In genomic region chr12:53221203-53222076, GRCh38 we compare ENCODE assay signal across 8 cellular contexts. TPM values are rescaled to one million over a fixed set of nuclear protein-coding genes. Genes with fewer than 3 reads are reported as not detected.
A peak's percentile ranks its signal among the peaks of the same experiment; 100 is the strongest.
DNase-seq lines count a peak whose midpoint lies in the region; ATAC-seq and TF ChIP-seq lines count a peak whose summit lies in the region.

No MANE protein-coding gene starts in this region.

- no peaks in the 10 kb centered on the region for H3K79me2 ChIP-seq in OCI-LY1 (ENCODE audit: insufficient read depth, low read length)
- peaks cover 33% of the 10 kb centered on the region for H3K79me2 ChIP-seq in osteoblast (ENCODE audit: insufficient read depth, low read length)

- peak overlapping the region; percentile 88 for H3K4me3 Mint-ChIP-seq in activated naive CD8-positive, alpha-beta T cell treated with anti-CD3 and anti-CD28 coated beads for 36 hours

- no peaks in the 10 kb centered on the region for H3K9me2 ChIP-seq in OCI-LY1 (ENCODE audit: low read depth, low read length)

- peak; percentile 41 for DNase-seq in stimulated activated CD4-positive, alpha-beta T cell treated with anti-CD3 and anti-CD28 coated beads, Interleukin-12 subunit alpha, Interleukin-12 subunit beta, amount 100 ng/mL, for 4 hours
- DNase-seq in stimulated activated CD4-positive, alpha-beta T cell treated with anti-CD3 and anti-CD28 coated beads, Interleukin-1b, Interleukin-23, amount 100 ng/mL, for 48 hours: no peak
- DNase-seq in activated naive CD8-positive, alpha-beta T cell treated with anti-CD3 and anti-CD28 coated beads for 36 hours: peak; percentile 65
- DNase-seq in cardiac muscle cell (ENCODE audit: low read depth in 1 of 2, low spot score in 1 of 2) (peak; percentile 73 to 85), osteoblast (ENCODE audit: insufficient read length, low spot score, missing footprints) (peak; percentile 97), GM19240 (ENCODE audit: insufficient read length, low spot score) (no peak)

- peaks cover 69% of the 10 kb centered on the region for H3K4me1 Mint-ChIP-seq in activated naive CD8-positive, alpha-beta T cell treated with anti-CD3 and anti-CD28 coated beads for 36 hours

- H3K27ac Mint-ChIP-seq in activated naive CD8-positive, alpha-beta T cell treated with anti-CD3 and anti-CD28 coated beads for 36 hours: peak overlapping the region; percentile 88

- peak; percentile 27 for ATAC-seq in HG02798 (IDR thresholded peaks at IDR 0.05; ENCODE audit: poor library complexity, unreplicated experiment)

- no peaks in the 10 kb centered on the region for H3K27me3 Mint-ChIP-seq in activated naive CD8-positive, alpha-beta T cell treated with anti-CD3 and anti-CD28 coated beads for 36 hours

- H4K20me1 ChIP-seq in OCI-LY1 (ENCODE audit: insufficient read depth, low read length) (no peaks in the 10 kb centered on the region), osteoblast (ENCODE audit: insufficient read depth, low read length) (no peaks in the 10 kb centered on the region)

- H3K9ac ChIP-seq in OCI-LY1 (ENCODE audit: low read length): peak overlapping the region; percentile 69

- H3K36me3 ChIP-seq in OCI-LY1 (ENCODE audit: insufficient read depth, low read length) (no peaks in the 10 kb centered on the region), cardiac muscle cell (no peaks in the 10 kb centered on the region), osteoblast (ENCODE audit: insufficient read depth, low read length) (no peaks in the 10 kb centered on the region)

- H2AFZ ChIP-seq in OCI-LY1 (ENCODE audit: low read length) (peak overlapping the region; percentile 29; the same call in 1 of the 2 replicates), osteoblast (ENCODE audit: low read length) (peak overlapping the region; percentile 52)

- H3K9me3 ChIP-seq in OCI-LY1 (ENCODE audit: low read length) (no peaks in the 10 kb centered on the region), cardiac muscle cell (ENCODE audit: low read depth) (no peaks in the 10 kb centered on the region), osteoblast (ENCODE audit: low read depth, low read length) (no peaks in the 10 kb centered on the region)

- H3F3A ChIP-seq in OCI-LY1 (ENCODE audit: insufficient read depth, low read length): no peaks in the 10 kb centered on the region

- peak overlapping the region; percentile 67 for H3K27ac ChIP-seq in OCI-LY1 (ENCODE audit: low read depth, low read length, poor library complexity, severe bottlenecking)
- peak overlapping the region; percentile 93 for H3K27ac ChIP-seq in cardiac muscle cell
- H3K27ac ChIP-seq in osteoblast (ENCODE audit: low read depth, low read length): peak overlapping the region; percentile 85

- TF ChIP-seq CTCF in OCI-LY1 (IDR thresholded peaks at IDR 0.05; ENCODE audit: low read length): peak; percentile 52
- peak; percentile 32 for TF ChIP-seq CTCF in cardiac muscle cell (IDR thresholded peaks at IDR 0.05; ENCODE audit: low read depth, low read length)
- no peak for TF ChIP-seq CTCF in osteoblast (IDR thresholded peaks at IDR 0.05; ENCODE audit: extremely low read depth, low read depth, low read length)

- peaks cover 22% of the 10 kb centered on the region for H3K4me1 ChIP-seq in OCI-LY1 (ENCODE audit: insufficient read depth, low read length, severe bottlenecking)
- peaks cover 55% of the 10 kb centered on the region for H3K4me1 ChIP-seq in cardiac muscle cell (ENCODE audit: low read depth)
- H3K4me1 ChIP-seq in osteoblast (ENCODE audit: insufficient read depth, low read length): peaks cover 64% of the 10 kb centered on the region

- H3K36me3 Mint-ChIP-seq in activated naive CD8-positive, alpha-beta T cell treated with anti-CD3 and anti-CD28 coated beads for 36 hours: peaks cover 6% of the 10 kb centered on the region

- H3K4me3 ChIP-seq in OCI-LY1 (ENCODE audit: low read depth, low read length, poor library complexity, severe bottlenecking): peak overlapping the region; percentile 69
- H3K4me3 ChIP-seq in cardiac muscle cell: peak overlapping the region; percentile 55
- H3K4me3 ChIP-seq in osteoblast (ENCODE audit: insufficient read depth, low read length): peak overlapping the region; percentile 89

- no peaks in the 10 kb centered on the region for H3K9me3 Mint-ChIP-seq in activated naive CD8-positive, alpha-beta T cell treated with anti-CD3 and anti-CD28 coated beads for 36 hours

- H3K4me2 ChIP-seq in OCI-LY1 (ENCODE audit: low read length) (peak overlapping the region; percentile 95), osteoblast (ENCODE audit: insufficient read depth, low read length) (peak overlapping the region; percentile 99)

- H3K27me3 ChIP-seq in OCI-LY1 (ENCODE audit: insufficient read depth, low read length) (peaks cover 3% of the 10 kb centered on the region; the same call in 1 of the 2 replicates), cardiac muscle cell (no peaks in the 10 kb centered on the region), osteoblast (ENCODE audit: insufficient read depth, low read length) (no peaks in the 10 kb centered on the region)

RNA-seq across cellular contexts. Expression of gene RARG, which starts 10.6 kb away (rescaled TPM):
- total RNA-seq in activated naive CD8-positive, alpha-beta T cell treated with anti-CD3 and anti-CD28 coated beads for 36 hours: 10 to 100 TPM; 22.7 to 26.0 TPM
- total RNA-seq in cardiac muscle cell: 15.5 and 30.4 TPM in 2 replicates
- polyA plus RNA-seq in cardiac muscle cell: 13.0 and 19.2 TPM in 2 replicates
- 46.6 and 49.9 TPM in 2 replicates for total RNA-seq in osteoblast

RNA-seq across cellular contexts. Expression of gene ITGB7, which starts 14.4 kb away (rescaled TPM):
- 100 to 1,000 TPM; 102 to 105 TPM for total RNA-seq in activated naive CD8-positive, alpha-beta T cell treated with anti-CD3 and anti-CD28 coated beads for 36 hours
- total RNA-seq in cardiac muscle cell (0.25 and 1.1 TPM in 2 replicates), osteoblast (0.88 and 1.1 TPM in 2 replicates)
- polyA plus RNA-seq in cardiac muscle cell: 0.55 and 0.86 TPM in 2 replicates

RNA-seq across cellular contexts. Expression of gene CSAD, which starts 40.7 kb away (rescaled TPM):
- total RNA-seq in activated naive CD8-positive, alpha-beta T cell treated with anti-CD3 and anti-CD28 coated beads for 36 hours: 10 to 100 TPM; 11.8 to 11.9 TPM
- 11.4 and 29.4 TPM in 2 replicates for total RNA-seq in cardiac muscle cell
- 7.2 and 18.0 TPM in 2 replicates for polyA plus RNA-seq in cardiac muscle cell
- total RNA-seq in osteoblast: 9.1 and 9.4 TPM in 2 replicates

RNA-seq across cellular contexts. Expression of gene ZNF740, which starts 40.9 kb away (rescaled TPM):
- total RNA-seq in activated naive CD8-positive, alpha-beta T cell treated with anti-CD3 and anti-CD28 coated beads for 36 hours: 10 to 100 TPM; 34.9 to 42.8 TPM
- total RNA-seq in cardiac muscle cell: 15.6 and 20.5 TPM in 2 replicates
- 4.4 and 16.6 TPM in 2 replicates for polyA plus RNA-seq in cardiac muscle cell
- 14.7 and 19.5 TPM in 2 replicates for total RNA-seq in osteoblast

RNA-seq across cellular contexts. Expression of gene ESPL1, which starts 46.7 kb away (rescaled TPM):
- 10 to 100 TPM; 66.3 to 67.7 TPM for total RNA-seq in activated naive CD8-positive, alpha-beta T cell treated with anti-CD3 and anti-CD28 coated beads for 36 hours
- total RNA-seq in cardiac muscle cell: 7.8 and 23.9 TPM in 2 replicates
- polyA plus RNA-seq in cardiac muscle cell: 1.3 and 4.8 TPM in 2 replicates
- 0.72 and 1.8 TPM in 2 replicates for total RNA-seq in osteoblast

Comparison
In these comparisons a context has a peak if more than half of its experiments do, and no peak if none do; other contexts are left out.
1. DNase-seq: peak in stimulated activated CD4-positive, alpha-beta T cell treated with anti-CD3 and anti-CD28 coated beads, Interleukin-12 subunit alpha, Interleukin-12 subunit beta, amount 100 ng/mL, for 4 hours (single experiment), activated naive CD8-positive, alpha-beta T cell treated with anti-CD3 and anti-CD28 coated beads for 36 hours (single experiment), cardiac muscle cell (2 of 2) and osteoblast (single experiment); none in stimulated activated CD4-positive, alpha-beta T cell treated with anti-CD3 and anti-CD28 coated beads, Interleukin-1b, Interleukin-23, amount 100 ng/mL, for 48 hours (single experiment) and GM19240 (single experiment).
2. RNA of gene ITGB7, which starts 14.4 kb away (total RNA-seq): 102 to 105 TPM in activated naive CD8-positive, alpha-beta T cell treated with anti-CD3 and anti-CD28 coated beads for 36 hours; 0.25 to 1.1 TPM in cardiac muscle cell and 0.88 to 1.1 TPM in osteoblast; every median in the first group is over 10 times any median in the second.
3. Peak in every context shown above with its lines, with median percentiles within 50 percentile points of each other: H3K27ac ChIP-seq and H3K4me3 ChIP-seq.